In genomic region chr6:137882225-137882961, GRCh38 we compare ENCODE assay signal across 11 cellular contexts.
A peak's percentile ranks its signal among the peaks of the same experiment; 100 is the strongest.
DNase-seq lines count a peak whose midpoint lies in the region; ATAC-seq lines count a peak whose summit lies in the region.
"Had no signal": no experiment of that assay in that cellular context is flagged by ENCODE, and none has a peak within 500 bp of the region (broad histone marks: within the 10 kb centered on the region; RNA-seq: fewer than 3 reads in every experiment).

No MANE protein-coding gene starts in this region.

- no peak for DNase-seq in T-helper 2 cell treated with Interferon-gamma antibody and Interleukin-4, amounts not matched to agents 5 μg/mL and 100 μg/mL, for 36 hours (ENCODE audit: low spot score)
- DNase-seq in fibroblast of gingiva (ENCODE audit: low read depth) (peak; percentile 87), kidney tubule cell (ENCODE audit: low spot score) (no peak), NCI-H2107 (lab: John Stamatoyannopoulos, UW) (no peak)
- DNase-seq: islet precursor cell had no signal

- H3K4me3 Mint-ChIP-seq in T-helper 2 cell treated with Interferon-gamma antibody and Interleukin-4, amounts not matched to agents 5 μg/mL and 100 μg/mL, for 36 hours, result peak overlapping the region; percentile 27

- peaks cover 49% of the 10 kb centered on the region for H3K4me1 Mint-ChIP-seq in T-helper 2 cell treated with Interferon-gamma antibody and Interleukin-4, amounts not matched to agents 5 μg/mL and 100 μg/mL, for 36 hours (ENCODE audit: low read depth)

- no peak overlapping the region for H2AFZ ChIP-seq in ACC112 (ENCODE audit: low read length, unreplicated experiment)

- 0 out of 2 replicates have a peak overlapping the region, but pooled peaks have one; percentile 7 for H3K4me3 ChIP-seq in ACC112 (ENCODE audit: low read depth, low read length)
- H3K4me3 ChIP-seq: right atrium auricular region had no signal

- peak overlapping the region; percentile 82 for H3K27ac ChIP-seq in ACC112 (ENCODE audit: low read depth, low read length)
- H3K27ac ChIP-seq: C4-2B had no signal

- peaks cover 41% of the 10 kb centered on the region for H3K36me3 ChIP-seq in ACC112 (ENCODE audit: insufficient read depth, low read length)

- H3K79me2 ChIP-seq in ACC112 (ENCODE audit: control insufficient read depth, insufficient read depth, low read length, unreplicated experiment), result peaks cover 19% of the 10 kb centered on the region

- H3K4me1 ChIP-seq in ACC112 (ENCODE audit: control insufficient read depth, insufficient read depth, low read length, unreplicated experiment), result peaks cover 58% of the 10 kb centered on the region

- H3K36me3 Mint-ChIP-seq in T-helper 2 cell treated with Interferon-gamma antibody and Interleukin-4, amounts not matched to agents 5 μg/mL and 100 μg/mL, for 36 hours (ENCODE audit: low read depth), result peaks cover 84% of the 10 kb centered on the region

- H3K27ac Mint-ChIP-seq in T-helper 2 cell treated with Interferon-gamma antibody and Interleukin-4, amounts not matched to agents 5 μg/mL and 100 μg/mL, for 36 hours, result peak overlapping the region; percentile 77

- no peaks in the 10 kb centered on the region for H3K27me3 Mint-ChIP-seq in T-helper 2 cell treated with Interferon-gamma antibody and Interleukin-4, amounts not matched to agents 5 μg/mL and 100 μg/mL, for 36 hours (ENCODE audit: low read depth)

- ATAC-seq in HG03095 (IDR thresholded peaks at IDR 0.05; ENCODE audit: unreplicated experiment) (peak; percentile 41), HG03039 (IDR thresholded peaks at IDR 0.05; ENCODE audit: unreplicated experiment) (no peak), HG03045 (IDR thresholded peaks at IDR 0.05; ENCODE audit: unreplicated experiment) (no peak)

- H3K27me3 ChIP-seq in ACC112 (ENCODE audit: insufficient read depth, low read length), result no peaks in the 10 kb centered on the region
- H3K27me3 ChIP-seq: right atrium auricular region had no signal

- H3K9me3 Mint-ChIP-seq in T-helper 2 cell treated with Interferon-gamma antibody and Interleukin-4, amounts not matched to agents 5 μg/mL and 100 μg/mL, for 36 hours, result peaks cover 19% of the 10 kb centered on the region
